ENCODE assay signal across 7 cellular contexts in the genomic region with DNA sequence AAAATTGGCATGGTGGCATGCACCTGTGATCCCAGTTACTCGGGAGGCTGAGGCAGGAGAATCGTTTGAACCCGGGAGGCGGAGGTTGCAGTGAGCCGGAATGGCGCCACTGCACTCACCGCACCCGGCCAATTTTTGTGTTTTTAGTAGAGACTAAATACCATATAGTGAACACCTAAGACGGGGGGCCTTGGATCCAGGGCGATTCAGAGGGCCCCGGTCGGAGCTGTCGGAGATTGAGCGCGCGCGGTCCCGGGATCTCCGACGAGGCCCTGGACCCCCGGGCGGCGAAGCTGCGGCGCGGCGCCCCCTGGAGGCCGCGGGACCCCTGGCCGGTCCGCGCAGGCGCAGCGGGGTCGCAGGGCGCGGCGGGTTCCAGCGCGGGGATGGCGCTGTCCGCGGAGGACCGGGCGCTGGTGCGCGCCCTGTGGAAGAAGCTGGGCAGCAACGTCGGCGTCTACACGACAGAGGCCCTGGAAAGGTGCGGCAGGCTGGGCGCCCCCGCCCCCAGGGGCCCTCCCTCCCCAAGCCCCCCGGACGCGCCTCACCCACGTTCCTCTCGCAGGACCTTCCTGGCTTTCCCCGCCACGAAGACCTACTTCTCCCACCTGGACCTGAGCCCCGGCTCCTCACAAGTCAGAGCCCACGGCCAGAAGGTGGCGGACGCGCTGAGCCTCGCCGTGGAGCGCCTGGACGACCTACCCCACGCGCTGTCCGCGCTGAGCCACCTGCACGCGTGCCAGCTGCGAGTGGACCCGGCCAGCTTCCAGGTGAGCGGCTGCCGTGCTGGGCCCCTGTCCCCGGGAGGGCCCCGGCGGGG. TPM values are rescaled to one million over a fixed set of nuclear protein-coding genes. Genes with fewer than 3 reads are reported as not detected.
DNase-seq lines count a peak whose midpoint lies in the region; ATAC-seq, FAIRE-seq and TF ChIP-seq lines count a peak whose summit lies in the region.

A gene (plus strand): TSS at position 359 of the 820 bp plus-strand sequence. CDS start 28 bp downstream, at position 387.

- H3F3A ChIP-seq in PC-3 (ENCODE audit: low read length, unreplicated experiment), result no peaks in the 10 kb centered on the region

- TF ChIP-seq EP300 in GM12878 (IDR thresholded peaks at IDR 0.05; ENCODE audit: borderline replicate concordance in 1 of 2, control insufficient read depth in 1 of 2, low read depth in 2 of 2, low read length in 2 of 2), result no peak

- DNase-seq in GM12891 (ENCODE audit: insufficient read length, low spot score) (peak; percentile 64), PC-3 (no peak), GM12878 (ENCODE audit: low read depth, low spot score) (no peak), islet precursor cell (peak; percentile 78), putamen (ENCODE audit: low spot score) (no peak)
- peak; percentile 73 for DNase-seq in stimulated activated CD8-positive, alpha-beta memory T cell treated with anti-CD3 and anti-CD28 coated beads, Interleukin-4, amount 100 ng/mL, for 48 hours

- intact Hi-C loops in PC-3 (cut with micrococcal nuclease), result loop anchor here (2.0 kb wide), 1 partner anchor 74 kb away; no protein-coding TSS in a partner anchor
- intact Hi-C loops in GM12878 (cut with micrococcal nuclease; ENCODE audit: unreplicated experiment), result loop anchor here (2.0 kb wide), 2 partner anchors 64 to 74 kb away; no protein-coding TSS in a partner anchor

- TF ChIP-seq CTCF in PC-3 (conservative IDR thresholded peaks at IDR 0.05; ENCODE audit: low read depth, low read length) (no peak), GM12878 (IDR thresholded peaks at IDR 0.05 in 2 of 3, conservative IDR thresholded peaks at IDR 0.05 in 1 of 3; ENCODE audit: control insufficient read depth in 2 of 3, extremely low read depth in 1 of 3, insufficient read depth in 1 of 3, low read depth in 3 of 3, low read length in 3 of 3) (peak in 2 of 3 experiments; percentile 17 to 33; a peak in 3 of 6 replicates)

- CTCF ChIA-PET in PC-3 (lab: Charles Lee), result interaction anchor here (0.8 kb wide), 1 partner anchor 73 kb away, joined by 3 read pairs; no protein-coding TSS in a partner anchor
- CTCF ChIA-PET in GM12878 (lab: Yijun Ruan, JAX), result interaction anchor here (0.9 to 3.8 kb wide), 4 partner anchors 60 to 182 kb away, joined by 3 to 20 read pairs (median 4); no protein-coding TSS in a partner anchor

- BruUV-seq in PC-3 (replicated peaks; lab: Mats Ljungman, UMichigan), result no TSS peak
- BruUV-seq in GM12878 (replicated peaks; lab: Mats Ljungman, UMichigan), result no TSS peak

- in situ Hi-C loops in GM12878 (cut with MboI), result loop anchor here (5.0 kb wide), 1 partner anchor 73 kb away; no protein-coding TSS in a partner anchor

- TF ChIP-seq POLR2A in GM12891 (IDR thresholded peaks at IDR 0.05; ENCODE audit: low read depth, low read length) (no peak), GM12878 (IDR thresholded peaks at IDR 0.05; ENCODE audit: low read depth, low read length) (no peak)

- H3K36me3 ChIP-seq in PC-3 (ENCODE audit: low read depth, low read length) (no peaks in the 10 kb centered on the region), GM12878 (ENCODE audit: control insufficient read depth in 2 of 2, insufficient read depth in 2 of 2, low read length in 1 of 2) (0 out of 4 replicates have a peak, but pooled peaks cover 0 to 4% of the 10 kb centered on the region in 2 experiments)

- ATAC-seq in PC-3, result peak; percentile 14
- ATAC-seq in GM12878, result peak; percentile 8; the same call in 1 of the 3 replicates
- no peak for ATAC-seq in GM21423 (IDR thresholded peaks at IDR 0.05; ENCODE audit: unreplicated experiment)

- TF ChIP-seq RAD21 in GM12878 (IDR thresholded peaks at IDR 0.05; ENCODE audit: insufficient read depth, low read depth, low read length), result peak; percentile 19; the same call in 1 of the 2 replicates

- H3K9me2 ChIP-seq in PC-3 (replicated peaks; ENCODE audit: low read length), result no peaks in the 10 kb centered on the region

- H3K79me2 ChIP-seq in PC-3 (ENCODE audit: low read length) (no peaks in the 10 kb centered on the region), GM12878 (ENCODE audit: control insufficient read depth, insufficient read depth, low read length) (no peaks in the 10 kb centered on the region)

- SMC1A ChIA-PET in GM12878 (lab: Charles Lee; ENCODE audit: uncharacterized antibody, unreplicated experiment), result no interaction called here

- H3K4me3 ChIP-seq in PC-3 (ENCODE audit: low read length) (peak within 1 kb of the TSS; percentile 42), GM12878 (no peak within 1 kb of the TSS)

- 47% methylated on average over 41 of the region's 83 CpGs for WGBS in GM12878 (ENCODE audit: insufficient coverage, insufficient replicate concordance, low lambda C conversion rate, missing lambda C conversion rate)

- FAIRE-seq in GM12891 (lab: Jason Lieb, UNC), result peak; percentile 82
- no peak for FAIRE-seq in GM12878 (lab: Jason Lieb, UNC)

- H3K4me1 ChIP-seq in PC-3 (ENCODE audit: insufficient read depth, low read length) (peaks cover 5% of the 10 kb centered on the region; the same call in 1 of the 2 replicates), GM12878 (ENCODE audit: control insufficient read depth, insufficient read depth, low read length) (peaks cover 8% of the 10 kb centered on the region; the same call in 1 of the 2 replicates)

- H2AFZ ChIP-seq in PC-3 (ENCODE audit: low read length) (peak within 1 kb of the TSS; percentile 81), GM12878 (ENCODE audit: control insufficient read depth, low read depth, low read length) (peak within 1 kb of the TSS; percentile 79)

- H4K20me1 ChIP-seq in PC-3 (ENCODE audit: low read length) (no peaks in the 10 kb centered on the region), GM12878 (ENCODE audit: control insufficient read depth, insufficient read depth) (no peaks in the 10 kb centered on the region)

- H3K27ac ChIP-seq in PC-3 (ENCODE audit: low read length) (no peak within 1 kb of the TSS), GM12878 (ENCODE audit: control insufficient read depth, insufficient read depth) (no peak within 1 kb of the TSS)

- H3K9ac ChIP-seq in PC-3 (ENCODE audit: low read length) (no peak within 1 kb of the TSS), GM12878 (ENCODE audit: control insufficient read depth, insufficient read depth, low read length) (no peak within 1 kb of the TSS)

- POLR2A ChIA-PET in PC-3 (lab: Charles Lee; ENCODE audit: unreplicated experiment) (no interaction called here), GM12878 (lab: Charles Lee) (interaction anchor here (0.5 kb wide), 1 partner anchor 54 kb away, joined by 3 read pairs; no protein-coding TSS in a partner anchor)

- RAD21 ChIA-PET in GM12878 (lab: Charles Lee; ENCODE audit: unreplicated experiment), result interaction anchor here (0.6 kb wide), 1 partner anchor 73 kb away, joined by 3 read pairs; no protein-coding TSS in a partner anchor

- H3K9me3 ChIP-seq in PC-3 (ENCODE audit: low read length), result no peaks in the 10 kb centered on the region
- no peaks in the 10 kb centered on the region for H3K9me3 ChIP-seq in GM12878 (replicated peaks; ENCODE audit: control insufficient read depth, insufficient read depth, low read length)

- H3K27me3 ChIP-seq in PC-3 (ENCODE audit: low read length) (peaks cover 13% of the 10 kb centered on the region), GM12878 (replicated peaks in 1 of 2; ENCODE audit: control insufficient read depth in 2 of 2, insufficient read depth in 2 of 2, low read length in 1 of 2) (peaks cover 3 to 5% of the 10 kb centered on the region in 2 experiments)

- H3K4me2 ChIP-seq in PC-3 (ENCODE audit: low read length) (peak within 1 kb of the TSS; percentile 76), GM12878 (ENCODE audit: control insufficient read depth, insufficient read depth) (peak within 1 kb of the TSS; percentile 79)

TF ChIP-seq in GM12891, 5 proteins besides CTCF, POLR2A, EP300 and RAD21:
- no peak for TF ChIP-seq PAX5 (IDR thresholded peaks at IDR 0.05; ENCODE audit: insufficient read depth, low read length, severe bottlenecking)
- no peak for TF ChIP-seq SPI1 (IDR thresholded peaks at IDR 0.05; ENCODE audit: low read depth, low read length)
- TF ChIP-seq POU2F2 (IDR thresholded peaks at IDR 0.05; ENCODE audit: low read depth, low read length), result no peak
- TF ChIP-seq TAF1 (IDR thresholded peaks at IDR 0.05; ENCODE audit: low read depth, low read length), result no peak
- TF ChIP-seq POLR2AphosphoS5 (IDR thresholded peaks at IDR 0.05; ENCODE audit: low read depth, low read length), result no peak

TF ChIP-seq in GM12878, 131 proteins besides CTCF, POLR2A, EP300 and RAD21 (continues in another document):
- TF ChIP-seq TCF12 (IDR thresholded peaks at IDR 0.05; ENCODE audit: low read depth, low read length) (no peak), ZSCAN29 (IDR thresholded peaks at IDR 0.05) (no peak), TBL1XR1 (IDR thresholded peaks at IDR 0.05; ENCODE audit: low read depth, low read length) (no peak), TCF7 (IDR thresholded peaks at IDR 0.05; ENCODE audit: borderline replicate concordance) (no peak), RBBP5 (conservative IDR thresholded peaks at IDR 0.05) (no peak)
- TF ChIP-seq, protein P1, sequence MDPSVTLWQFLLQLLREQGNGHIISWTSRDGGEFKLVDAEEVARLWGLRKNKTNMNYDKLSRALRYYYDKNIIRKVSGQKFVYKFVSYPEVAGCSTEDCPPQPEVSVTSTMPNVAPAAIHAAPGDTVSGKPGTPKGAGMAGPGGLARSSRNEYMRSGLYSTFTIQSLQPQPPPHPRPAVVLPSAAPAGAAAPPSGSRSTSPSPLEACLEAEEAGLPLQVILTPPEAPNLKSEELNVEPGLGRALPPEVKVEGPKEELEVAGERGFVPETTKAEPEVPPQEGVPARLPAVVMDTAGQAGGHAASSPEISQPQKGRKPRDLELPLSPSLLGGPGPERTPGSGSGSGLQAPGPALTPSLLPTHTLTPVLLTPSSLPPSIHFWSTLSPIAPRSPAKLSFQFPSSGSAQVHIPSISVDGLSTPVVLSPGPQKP (IDR thresholded peaks at IDR 0.05; ENCODE audit: low read depth, low read length), result no peak

RNA-seq across cellular contexts. Expression of the gene that starts here (rescaled TPM):
- 0.65 TPM for polyA plus RNA-seq in GM12891 (2012; ENCODE audit: low read depth, missing spikeins)
- not detected in 2 replicates for total RNA-seq in PC-3 (2014; rRNA removed)
- not detected in 2 replicates for total RNA-seq in GM12878 (2013; cell fraction: nucleolus; rRNA removed)
- total RNA-seq in GM12878 (2014; rRNA removed), result not detected in 2 replicates
- not detected in 2 replicates for total RNA-seq in GM12878 (2014; rRNA removed; fragmentation: Illumina TruSeq; extraction: Trizol)
- total RNA-seq in GM12878 (2021), result not detected in 2 replicates
- polyA plus RNA-seq in GM12878 (2011; ENCODE audit: low read depth), result not detected
- polyA plus RNA-seq in GM12878 (2011; rRNA removed), result not detected in 2 replicates
- polyA plus RNA-seq in GM12878 (2011; cell fraction: cytosol; rRNA removed), result 0.18 TPM in 1 of 2 replicates, not detected in the other
- not detected in 2 replicates for polyA plus RNA-seq in GM12878 (2011; cell fraction: nucleus; rRNA removed)
- polyA plus RNA-seq in GM12878 (2012), result not detected in 2 replicates
- polyA plus RNA-seq in GM12878 (2014; fragmentation: Illumina TruSeq; extraction: Trizol), result not detected in 2 replicates
- polyA plus RNA-seq in GM12878 (2014; fragmentation: Nextera tagmentation; extraction: Ambion mirVana), result not detected
- not detected in 2 replicates for polyA plus RNA-seq in GM12878 (2014; rRNA removed)
- polyA plus RNA-seq in GM12878 (2016; fragmentation: Nextera tagmentation; extraction: Ambion mirVana), result not detected
- not detected in 2 replicates for polyA minus RNA-seq in GM12878 (2011; rRNA and poly(A)+ RNA removed)
- not detected in 2 replicates for polyA minus RNA-seq in GM12878 (2011; cell fraction: cytosol; rRNA and poly(A)+ RNA removed)
- not detected in 2 replicates for polyA minus RNA-seq in GM12878 (2011; cell fraction: nucleus; rRNA and poly(A)+ RNA removed)

Comparison
In these comparisons a context has a peak if more than half of its experiments do, and no peak if none do; other contexts are left out.
1. Peak in ATAC-seq, H3K4me3 ChIP-seq and H3K4me2 ChIP-seq in PC-3; RNA of the gene not detected or under 1 TPM.
2. Peak in ATAC-seq and H3K4me2 ChIP-seq in GM12878; RNA of the gene not detected or under 1 TPM.
3. DNase-seq: peak in GM12891 (single experiment), islet precursor cell (single experiment) and stimulated activated CD8-positive, alpha-beta memory T cell treated with anti-CD3 and anti-CD28 coated beads, Interleukin-4, amount 100 ng/mL, for 48 hours (single experiment); none in PC-3 (single experiment), GM12878 (single experiment) and putamen (single experiment).